In genomic region chr1:211942583-211942982, GRCh38 we compare ENCODE assay signal across 21 cellular contexts.
"Had no signal": no experiment of that assay in that cellular context is flagged by ENCODE, and none has a peak within 500 bp of the region (broad histone marks: within the 10 kb centered on the region; RNA-seq: fewer than 3 reads in every experiment).

No MANE protein-coding gene starts in this region.

- H3K9me3 ChIP-seq: gastrocnemius medialis, left lung, prostate gland, right atrium auricular region, suprapubic skin, transverse colon, upper lobe of right lung, vagina had no signal

- H3K4me1 ChIP-seq: gastrocnemius medialis, vagina had no signal

- FAIRE-seq: kidney had no signal

- DNase-seq: foreskin fibroblast; gastrocnemius medialis; head of caudate nucleus; kidney; left lung; mammary epithelial cell; natural killer cell; stimulated activated CD4-positive, alpha-beta T cell treated with anti-CD3 and anti-CD28 coated beads, Interleukin-12 subunit alpha, Interleukin-12 subunit beta, amount 100 ng/mL, for 4 hours; stimulated activated CD4-positive, alpha-beta T cell treated with anti-CD3 and anti-CD28 coated beads, Interleukin-1b, Interleukin-23, amount 100 ng/mL, for 48 hours; stimulated activated CD4-positive, alpha-beta T cell treated with anti-CD3 and anti-CD28 coated beads, Interleukin-4, amount 100 ng/mL, for 1 hour; stimulated activated CD8-positive, alpha-beta memory T cell treated with anti-CD3 and anti-CD28 coated beads, Interleukin-4, amount 100 ng/mL, for 48 hours; stimulated activated naive CD4-positive, alpha-beta T cell; stimulated activated naive CD8-positive, alpha-beta T cell treated with anti-CD3 and anti-CD28 coated beads, Interleukin-15, amount 100 ng/mL, for 72 hours; transverse colon; upper lobe of right lung had no signal

- H3K27ac ChIP-seq: coronary artery, gastrocnemius medialis, left lung, prostate gland, right atrium auricular region, suprapubic skin, transverse colon, upper lobe of right lung, vagina had no signal

- H3K27me3 ChIP-seq: gastrocnemius medialis, left lung, right atrium auricular region, suprapubic skin, transverse colon, upper lobe of right lung, vagina had no signal

- H3K36me3 ChIP-seq: gastrocnemius medialis, prostate gland, right atrium auricular region, transverse colon, upper lobe of right lung had no signal

- H3K4me3 ChIP-seq: coronary artery, gastrocnemius medialis, left lung, prostate gland, right atrium auricular region, smooth muscle cell, suprapubic skin, transverse colon, upper lobe of right lung, vagina had no signal

- H3K4me2 ChIP-seq: smooth muscle cell had no signal
